In the genomic region with DNA sequence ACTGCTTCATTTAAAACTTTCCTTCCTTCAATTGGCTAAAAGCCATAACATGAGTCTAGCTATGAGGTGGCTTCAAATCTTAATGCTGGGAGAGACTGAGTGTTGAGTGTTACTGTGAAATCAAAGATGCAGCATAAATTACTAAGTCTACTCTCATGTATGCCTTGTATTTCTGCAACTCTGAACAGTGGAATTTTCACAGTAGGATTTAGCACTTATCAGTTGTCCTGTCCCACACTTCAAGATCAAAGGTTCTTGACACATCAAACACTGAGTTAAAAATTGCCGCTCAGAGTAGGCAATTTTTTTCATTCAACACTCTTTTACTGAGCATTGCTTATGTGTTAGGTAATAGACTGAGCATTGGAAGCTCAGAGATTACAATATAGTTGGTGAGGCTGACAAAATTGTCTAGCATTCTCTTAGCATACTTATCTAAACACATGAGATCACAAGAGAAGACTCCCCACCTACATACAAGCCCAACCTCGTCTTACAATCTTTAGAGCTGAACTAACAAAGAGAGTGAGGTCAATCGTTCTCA, we compare ENCODE assay signal across 1 cellular context.
A peak's percentile ranks its signal among the peaks of the same experiment; 100 is the strongest.
TF ChIP-seq lines count a peak whose summit lies in the region.

No MANE protein-coding gene starts in this region.

TF ChIP-seq in K562, 482 proteins besides CTCF, POLR2A, EP300 and RAD21:
- TF ChIP-seq BCL6 (CRISPR knock-in tag; IDR thresholded peaks at IDR 0.05) = no peak
- 0 out of 2 replicates have a peak, but pooled peaks have one; percentile 19 for TF ChIP-seq NFIC (IDR thresholded peaks at IDR 0.05)
- peak; percentile 67 for TF ChIP-seq LEF1 (IDR thresholded peaks at IDR 0.05)
